ENCODE assay signal across 1 cellular context in the genomic region with DNA sequence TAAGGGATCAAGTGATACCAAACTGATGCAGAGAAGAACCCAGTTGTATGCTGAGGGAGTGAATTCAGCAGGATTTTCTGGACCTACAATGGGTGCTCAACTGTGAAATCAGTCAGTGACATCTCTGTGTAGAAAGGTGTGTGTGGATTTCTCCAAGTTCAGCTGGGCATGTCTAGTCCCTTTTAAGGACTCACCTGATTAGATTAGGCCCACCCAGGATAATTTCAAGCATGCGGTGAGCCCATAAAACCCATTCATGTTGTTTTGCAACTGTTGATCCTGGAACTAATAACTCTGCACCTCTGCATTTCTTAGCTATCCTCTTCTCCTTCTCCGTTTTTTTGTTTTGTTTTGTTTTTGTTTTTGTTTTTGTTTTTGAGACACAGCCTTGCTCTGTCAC.
TF ChIP-seq lines count a peak whose summit lies in the region.

No MANE protein-coding gene starts in this region.

TF ChIP-seq in HEK293, 187 proteins besides CTCF, POLR2A, EP300 and RAD21:
- TF ChIP-seq, protein P1, sequence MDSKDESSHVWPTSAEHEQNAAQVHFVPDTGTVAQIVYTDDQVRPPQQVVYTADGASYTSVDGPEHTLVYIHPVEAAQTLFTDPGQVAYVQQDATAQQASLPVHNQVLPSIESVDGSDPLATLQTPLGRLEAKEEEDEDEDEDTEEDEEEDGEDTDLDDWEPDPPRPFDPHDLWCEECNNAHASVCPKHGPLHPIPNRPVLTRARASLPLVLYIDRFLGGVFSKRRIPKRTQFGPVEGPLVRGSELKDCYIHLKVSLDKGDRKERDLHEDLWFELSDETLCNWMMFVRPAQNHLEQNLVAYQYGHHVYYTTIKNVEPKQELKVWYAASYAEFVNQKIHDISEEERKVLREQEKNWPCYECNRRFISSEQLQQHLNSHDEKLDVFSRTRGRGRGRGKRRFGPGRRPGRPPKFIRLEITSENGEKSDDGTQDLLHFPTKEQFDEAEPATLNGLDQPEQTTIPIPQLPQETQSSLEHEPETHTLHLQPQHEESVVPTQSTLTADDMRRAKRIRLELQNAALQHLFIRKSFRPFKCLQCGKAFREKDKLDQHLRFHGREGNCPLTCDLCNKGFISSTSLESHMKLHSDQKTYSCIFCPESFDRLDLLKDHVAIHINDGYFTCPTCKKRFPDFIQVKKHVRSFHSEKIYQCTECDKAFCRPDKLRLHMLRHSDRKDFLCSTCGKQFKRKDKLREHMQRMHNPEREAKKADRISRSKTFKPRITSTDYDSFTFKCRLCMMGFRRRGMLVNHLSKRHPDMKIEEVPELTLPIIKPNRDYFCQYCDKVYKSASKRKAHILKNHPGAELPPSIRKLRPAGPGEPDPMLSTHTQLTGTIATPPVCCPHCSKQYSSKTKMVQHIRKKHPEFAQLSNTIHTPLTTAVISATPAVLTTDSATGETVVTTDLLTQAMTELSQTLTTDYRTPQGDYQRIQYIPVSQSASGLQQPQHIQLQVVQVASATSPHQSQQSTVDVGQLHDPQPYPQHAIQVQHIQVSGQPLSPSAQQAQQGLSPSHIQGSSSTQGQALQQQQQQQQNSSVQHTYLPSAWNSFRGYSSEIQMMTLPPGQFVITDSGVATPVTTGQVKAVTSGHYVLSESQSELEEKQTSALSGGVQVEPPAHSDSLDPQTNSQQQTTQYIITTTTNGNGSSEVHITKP (tag by site-specific recombination; IDR thresholded peaks at IDR 0.05), result no peak
- TF ChIP-seq ZNF10 (tag by site-specific recombination; IDR thresholded peaks at IDR 0.05) (peak; percentile 92), ZNF341 (tag by site-specific recombination; IDR thresholded peaks at IDR 0.05; ENCODE audit: low read depth) (no peak), ZNF701 (tag by site-specific recombination; IDR thresholded peaks at IDR 0.05) (no peak), WT1 (tag by site-specific recombination; IDR thresholded peaks at IDR 0.05) (no peak)
- TF ChIP-seq, protein P2, sequence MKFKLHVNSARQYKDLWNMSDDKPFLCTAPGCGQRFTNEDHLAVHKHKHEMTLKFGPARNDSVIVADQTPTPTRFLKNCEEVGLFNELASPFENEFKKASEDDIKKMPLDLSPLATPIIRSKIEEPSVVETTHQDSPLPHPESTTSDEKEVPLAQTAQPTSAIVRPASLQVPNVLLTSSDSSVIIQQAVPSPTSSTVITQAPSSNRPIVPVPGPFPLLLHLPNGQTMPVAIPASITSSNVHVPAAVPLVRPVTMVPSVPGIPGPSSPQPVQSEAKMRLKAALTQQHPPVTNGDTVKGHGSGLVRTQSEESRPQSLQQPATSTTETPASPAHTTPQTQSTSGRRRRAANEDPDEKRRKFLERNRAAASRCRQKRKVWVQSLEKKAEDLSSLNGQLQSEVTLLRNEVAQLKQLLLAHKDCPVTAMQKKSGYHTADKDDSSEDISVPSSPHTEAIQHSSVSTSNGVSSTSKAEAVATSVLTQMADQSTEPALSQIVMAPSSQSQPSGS (tag by site-specific recombination; IDR thresholded peaks at IDR 0.05; ENCODE audit: low read depth), result no peak
TF ChIP-seq in HEK293: peak in this region for 1.
